In genomic region chr3:134754768-134755559, GRCh38 we compare ENCODE assay signal across 8 cellular contexts. TPM values are rescaled to one million over a fixed set of nuclear protein-coding genes. Genes with fewer than 3 reads are reported as not detected.
DNase-seq lines count a peak whose midpoint lies in the region; ATAC-seq, FAIRE-seq and TF ChIP-seq lines count a peak whose summit lies in the region.

No MANE protein-coding gene starts in this region.

- ATAC-seq in GM18868 (IDR thresholded peaks at IDR 0.05; ENCODE audit: unreplicated experiment) (peak; percentile 93), HG03175 (IDR thresholded peaks at IDR 0.05; ENCODE audit: unreplicated experiment) (peak; percentile 85), RWPE2 (ENCODE audit: low read depth) (peak; percentile 66; the same call in 2 of the 3 replicates), pancreas (peak in 3 of 4 donors; percentile 64 to 83 (median 74)), HG03571 (IDR thresholded peaks at IDR 0.05; ENCODE audit: unreplicated experiment) (no peak)

- H3K9me3 ChIP-seq in RWPE2 (ENCODE audit: severe bottlenecking) (no peaks in the 10 kb centered on the region), pancreas (no peaks in the 10 kb centered on the region)

- intact Hi-C loops in pancreas (cut with DNase I), result no loop called here

- WGBS in pancreas, 2 donors, result 50 to 53% methylated on average over 4 of the region's 4 CpGs

- no peak for FAIRE-seq in pancreas (lab: Jason Lieb, UNC)

- no peaks in the 10 kb centered on the region for H3K4me1 ChIP-seq in RWPE2 (ENCODE audit: insufficient read depth, poor library complexity, severe bottlenecking)
- H3K4me1 ChIP-seq in pancreas, result no peaks in the 10 kb centered on the region

- H3K36me3 ChIP-seq in RWPE2 (ENCODE audit: low read depth), result no peaks in the 10 kb centered on the region
- no peaks in the 10 kb centered on the region for H3K36me3 ChIP-seq in pancreas

- H3K27me3 ChIP-seq in RWPE2 (ENCODE audit: insufficient read depth, poor library complexity, severe bottlenecking), result no peaks in the 10 kb centered on the region
- no peaks in the 10 kb centered on the region for H3K27me3 ChIP-seq in pancreas

- TF ChIP-seq CTCF in RWPE2 (IDR thresholded peaks at IDR 0.05; ENCODE audit: poor library complexity, severe bottlenecking) (peak; percentile 59), epithelial cell of proximal tubule (conservative IDR thresholded peaks at IDR 0.05; ENCODE audit: low read depth, low read length) (peak; percentile 80), pancreas (IDR thresholded peaks at IDR 0.05) (peak in 3 of 4 donors; percentile 31 to 49 (median 45))

- no peak overlapping the region for H3K27ac ChIP-seq in RWPE2 (ENCODE audit: poor library complexity, severe bottlenecking)
- no peak overlapping the region for H3K27ac ChIP-seq in pancreas

- peak; percentile 17 for DNase-seq in COLO829 (ENCODE audit: low spot score)
- no peak for DNase-seq in RWPE2 (ENCODE audit: low spot score)
- no peak for DNase-seq in epithelial cell of proximal tubule (ENCODE audit: low read depth)
- peak in 4 of 6 donors; percentile 27 to 73 (median 36) for DNase-seq in pancreas
- DNase-seq in cortex of kidney (lab: John Stamatoyannopoulos, UW), result no peak

- H3K4me3 ChIP-seq in RWPE2 (ENCODE audit: severe bottlenecking), result no peak overlapping the region
- no peak overlapping the region for H3K4me3 ChIP-seq in epithelial cell of proximal tubule (ENCODE audit: low read depth, low read length)
- no peak overlapping the region for H3K4me3 ChIP-seq in pancreas

RNA-seq across cellular contexts. Expression of gene EPHB1, which starts 40.1 kb away (rescaled TPM):
- 1.6 and 2.7 TPM in 2 replicates for total RNA-seq in epithelial cell of proximal tubule
- 1 to 10 TPM in 1 of 6 donors, under 1 TPM in 5; 0.13 to 1.4 (median 0.43) TPM for total RNA-seq in pancreas
- polyA plus RNA-seq in pancreas, result under 1 TPM; 0.02 to 0.57 TPM

Comparison
In these comparisons a context has a peak if more than half of its experiments do, and no peak if none do; other contexts are left out.
1. DNase-seq: peak in COLO829 (single experiment) and pancreas (4 of 6); none in RWPE2 (single experiment), epithelial cell of proximal tubule (single experiment) and cortex of kidney (single experiment).
2. Peak in every context shown above with its lines, with median percentiles within 50 percentile points of each other: CTCF ChIP-seq.